In the genomic region with DNA sequence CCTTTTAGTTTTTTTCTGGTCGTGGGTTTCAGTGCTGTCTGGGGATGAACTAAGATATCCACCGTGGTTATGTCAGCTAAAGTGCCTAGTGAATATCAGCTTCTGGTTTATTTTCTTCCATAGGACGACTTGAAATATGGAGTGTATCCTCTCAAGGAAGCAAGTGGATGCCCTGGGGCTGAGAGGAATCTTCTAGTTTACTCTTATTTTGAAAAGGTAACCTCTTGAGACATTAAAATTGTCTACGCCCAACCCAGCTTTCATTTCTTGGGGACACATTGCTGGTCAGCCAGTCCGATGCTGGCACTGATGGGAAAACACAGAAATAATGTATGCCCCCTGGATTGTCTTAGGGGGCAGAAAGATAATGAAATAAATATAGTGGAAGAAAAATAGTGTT, we compare ENCODE assay signal across 1 cellular context.
TF ChIP-seq lines count a peak whose summit lies in the region.

No MANE protein-coding gene starts in this region.

TF ChIP-seq in HepG2, 621 proteins besides CTCF, POLR2A, EP300 and RAD21:
- TF ChIP-seq ARNT (IDR thresholded peaks at IDR 0.05), result no peak
- no peak for TF ChIP-seq SOX5 (CRISPR knock-in tag; IDR thresholded peaks at IDR 0.05; ENCODE audit: borderline replicate concordance)
- TF ChIP-seq, protein P1, sequence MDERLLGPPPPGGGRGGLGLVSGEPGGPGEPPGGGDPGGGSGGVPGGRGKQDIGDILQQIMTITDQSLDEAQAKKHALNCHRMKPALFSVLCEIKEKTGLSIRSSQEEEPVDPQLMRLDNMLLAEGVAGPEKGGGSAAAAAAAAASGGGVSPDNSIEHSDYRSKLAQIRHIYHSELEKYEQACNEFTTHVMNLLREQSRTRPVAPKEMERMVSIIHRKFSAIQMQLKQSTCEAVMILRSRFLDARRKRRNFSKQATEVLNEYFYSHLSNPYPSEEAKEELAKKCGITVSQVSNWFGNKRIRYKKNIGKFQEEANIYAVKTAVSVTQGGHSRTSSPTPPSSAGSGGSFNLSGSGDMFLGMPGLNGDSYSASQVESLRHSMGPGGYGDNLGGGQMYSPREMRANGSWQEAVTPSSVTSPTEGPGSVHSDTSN (CRISPR knock-in tag; IDR thresholded peaks at IDR 0.05), result no peak
- TF ChIP-seq, protein P2, sequence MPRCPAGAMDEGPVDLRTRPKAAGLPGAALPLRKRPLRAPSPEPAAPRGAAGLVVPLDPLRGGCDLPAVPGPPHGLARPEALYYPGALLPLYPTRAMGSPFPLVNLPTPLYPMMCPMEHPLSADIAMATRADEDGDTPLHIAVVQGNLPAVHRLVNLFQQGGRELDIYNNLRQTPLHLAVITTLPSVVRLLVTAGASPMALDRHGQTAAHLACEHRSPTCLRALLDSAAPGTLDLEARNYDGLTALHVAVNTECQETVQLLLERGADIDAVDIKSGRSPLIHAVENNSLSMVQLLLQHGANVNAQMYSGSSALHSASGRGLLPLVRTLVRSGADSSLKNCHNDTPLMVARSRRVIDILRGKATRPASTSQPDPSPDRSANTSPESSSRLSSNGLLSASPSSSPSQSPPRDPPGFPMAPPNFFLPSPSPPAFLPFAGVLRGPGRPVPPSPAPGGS (CRISPR knock-in tag; IDR thresholded peaks at IDR 0.05), result no peak
- TF ChIP-seq ELF4 (CRISPR knock-in tag; IDR thresholded peaks at IDR 0.05; ENCODE audit: borderline replicate concordance), result no peak
- TF ChIP-seq ZNF234 (CRISPR knock-in tag; conservative IDR thresholded peaks at IDR 0.05), result no peak
- TF ChIP-seq, protein P3, sequence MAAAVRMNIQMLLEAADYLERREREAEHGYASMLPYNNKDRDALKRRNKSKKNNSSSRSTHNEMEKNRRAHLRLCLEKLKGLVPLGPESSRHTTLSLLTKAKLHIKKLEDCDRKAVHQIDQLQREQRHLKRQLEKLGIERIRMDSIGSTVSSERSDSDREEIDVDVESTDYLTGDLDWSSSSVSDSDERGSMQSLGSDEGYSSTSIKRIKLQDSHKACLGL (CRISPR knock-in tag; IDR thresholded peaks at IDR 0.05), result no peak
- TF ChIP-seq ZNF274 (CRISPR knock-in tag; IDR thresholded peaks at IDR 0.05), result no peak
- TF ChIP-seq, protein P4, sequence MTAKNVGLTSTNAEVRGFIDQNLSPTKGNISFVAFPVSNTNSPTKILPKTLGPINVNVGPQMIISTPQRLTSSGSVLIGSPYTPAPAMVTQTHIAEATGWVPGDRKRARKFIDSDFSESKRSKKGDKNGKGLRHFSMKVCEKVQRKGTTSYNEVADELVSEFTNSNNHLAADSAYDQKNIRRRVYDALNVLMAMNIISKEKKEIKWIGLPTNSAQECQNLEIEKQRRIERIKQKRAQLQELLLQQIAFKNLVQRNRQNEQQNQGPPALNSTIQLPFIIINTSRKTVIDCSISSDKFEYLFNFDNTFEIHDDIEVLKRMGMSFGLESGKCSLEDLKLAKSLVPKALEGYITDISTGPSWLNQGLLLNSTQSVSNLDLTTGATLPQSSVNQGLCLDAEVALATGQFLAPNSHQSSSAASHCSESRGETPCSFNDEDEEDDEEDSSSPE (CRISPR knock-in tag; IDR thresholded peaks at IDR 0.05), result no peak
- no peak for TF ChIP-seq NFE2 (CRISPR knock-in tag; IDR thresholded peaks at IDR 0.05)
- TF ChIP-seq ZNF331 (CRISPR knock-in tag; IDR thresholded peaks at IDR 0.05), result no peak
- TF ChIP-seq PCBP1 (IDR thresholded peaks at IDR 0.05; ENCODE audit: borderline replicate concordance, low read depth, low read length), result no peak
- TF ChIP-seq, protein P5, sequence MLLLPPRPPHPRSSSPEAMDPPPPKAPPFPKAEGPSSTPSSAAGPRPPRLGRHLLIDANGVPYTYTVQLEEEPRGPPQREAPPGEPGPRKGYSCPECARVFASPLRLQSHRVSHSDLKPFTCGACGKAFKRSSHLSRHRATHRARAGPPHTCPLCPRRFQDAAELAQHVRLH (CRISPR knock-in tag; IDR thresholded peaks at IDR 0.05; ENCODE audit: borderline replicate concordance, low read depth), result no peak
- no peak for TF ChIP-seq ZNF317 (CRISPR knock-in tag; IDR thresholded peaks at IDR 0.05)
- TF ChIP-seq SRSF9 (IDR thresholded peaks at IDR 0.05; ENCODE audit: borderline replicate concordance, insufficient read depth, low read depth, low read length, poor library complexity, severe bottlenecking), result no peak
- no peak for TF ChIP-seq NR2C2 (CRISPR knock-in tag; IDR thresholded peaks at IDR 0.05; ENCODE audit: borderline replicate concordance)
- TF ChIP-seq EZH2 (conservative IDR thresholded peaks at IDR 0.05; ENCODE audit: low read depth, low read length), result no peak
- no peak for TF ChIP-seq ZEB1 (IDR thresholded peaks at IDR 0.05; ENCODE audit: insufficient replicate concordance, low read depth)
- no peak for TF ChIP-seq TAF1 (CRISPR knock-in tag; IDR thresholded peaks at IDR 0.05)
